In the genomic region with DNA sequence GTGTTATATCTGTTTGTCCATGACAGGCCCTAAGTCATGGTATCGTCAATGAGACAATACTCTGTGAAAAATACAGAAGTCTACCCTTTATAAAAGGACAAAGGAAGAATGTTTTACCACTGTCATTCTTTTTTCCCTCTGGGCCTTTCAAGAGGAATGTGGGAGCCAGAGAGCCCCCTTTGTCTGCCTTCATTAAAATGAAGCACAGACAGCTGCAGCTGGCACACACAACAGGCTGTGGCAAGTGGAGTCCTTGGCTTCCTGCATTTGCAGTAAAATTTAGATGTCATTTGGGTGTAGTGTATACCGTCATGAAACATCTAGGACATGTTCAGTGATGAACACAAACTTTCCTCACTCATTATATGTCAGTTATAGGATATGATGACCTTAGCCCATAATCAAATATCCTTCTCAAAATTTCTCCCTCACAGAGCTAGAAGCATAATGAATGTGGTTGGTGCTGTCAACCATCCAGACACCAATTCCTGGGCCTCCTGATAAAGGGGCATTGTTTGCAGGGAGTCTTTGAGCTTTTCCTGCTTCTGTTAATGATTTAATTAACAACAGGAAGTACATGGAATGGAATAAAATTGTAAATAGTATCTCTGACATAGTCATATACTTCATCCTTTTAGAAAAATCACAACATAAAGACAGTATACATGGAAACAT, we compare ENCODE assay signal across 19 cellular contexts.
A peak's percentile ranks its signal among the peaks of the same experiment; 100 is the strongest.
DNase-seq lines count a peak whose midpoint lies in the region; ATAC-seq and TF ChIP-seq lines count a peak whose summit lies in the region.
"Had no signal": no experiment of that assay in that cellular context is flagged by ENCODE, and none has a peak within 500 bp of the region (broad histone marks: within the 10 kb centered on the region; RNA-seq: fewer than 3 reads in every experiment).

No MANE protein-coding gene starts in this region.

- H3K4me1 Mint-ChIP-seq in WTC11 = peaks cover 39% of the 10 kb centered on the region

- peak overlapping the region; percentile 4 for H3K27ac ChIP-seq in stomach smooth muscle (ENCODE audit: low read length)
- H3K27ac ChIP-seq: BLaER1 treated with 17β-estradiol and CSF1 and Interleukin-3, amounts not matched to agents 10 nM and 100 nM; esophagus squamous epithelium; parathyroid adenoma; skin epidermis; uterus had no signal

- CTCF ChIA-PET in WTC11 (lab: Charles Lee) = no interaction called here

- DNase-seq in NCI-H1417 (lab: John Stamatoyannopoulos, UW) (peak; percentile 7 to 50 (median 10)), NCI-H1417 treated with DMSO at 0.1 percent for 48 hours (lab: John Stamatoyannopoulos, UW) (no peak), WTC11 (ENCODE audit: low spot score) (no peak), kidney tubule cell (ENCODE audit: low spot score) (peak; percentile 16), cerebellar nuclear complex (lab: John Stamatoyannopoulos, UW) (no peak), T-helper 1 cell (no peak)
- DNase-seq: 8988T; activated gamma-delta T cell; esophagus squamous epithelium; glutamatergic neuron; NCI-H187 treated with DMSO at 0.1 percent for 48 hours; NCI-H510A treated with DMSO at 0.1 percent for 48 hours; stimulated activated CD4-positive, alpha-beta T cell treated with anti-CD3 and anti-CD28 coated beads, Interleukin-4, amount 100 ng/mL, for 1 hour; uterus had no signal

- ATAC-seq in WTC11 (peak; percentile 67), HG03135 (IDR thresholded peaks at IDR 0.05; ENCODE audit: unreplicated experiment) (no peak)

- H3K9me3 Mint-ChIP-seq in WTC11 = no peaks in the 10 kb centered on the region

- no peaks in the 10 kb centered on the region for H3K9me3 ChIP-seq in stomach smooth muscle (ENCODE audit: control insufficient read depth in 2 of 2, low read length in 2 of 2)
- H3K9me3 ChIP-seq: BLaER1 treated with 17β-estradiol and CSF1 and Interleukin-3, amounts not matched to agents 10 nM and 100 nM; esophagus squamous epithelium; uterus had no signal

- peaks cover 17% of the 10 kb centered on the region for H3K36me3 Mint-ChIP-seq in WTC11

- H3K4me1 ChIP-seq in stomach smooth muscle (ENCODE audit: control insufficient read depth, insufficient read depth, low read length) = peaks cover 4% of the 10 kb centered on the region
- H3K4me1 ChIP-seq: uterus had no signal

- H3K27me3 ChIP-seq in stomach smooth muscle (ENCODE audit: control insufficient read depth in 1 of 2, insufficient read depth in 2 of 2, low read length in 2 of 2) = no peaks in the 10 kb centered on the region
- H3K27me3 ChIP-seq: BLaER1 treated with 17β-estradiol and CSF1 and Interleukin-3, amounts not matched to agents 10 nM and 100 nM; esophagus squamous epithelium; uterus had no signal

- H3K27me3 Mint-ChIP-seq in WTC11 (ENCODE audit: low read depth) = no peaks in the 10 kb centered on the region

- H3K27ac Mint-ChIP-seq in WTC11 = peak overlapping the region; percentile 68; the same call in 1 of the 2 replicates

- TF ChIP-seq CTCF in WTC11 (IDR thresholded peaks at IDR 0.05) = no peak

- peaks cover 11 to 17% of the 10 kb centered on the region in 2 donors for H3K36me3 ChIP-seq in stomach smooth muscle (ENCODE audit: control insufficient read depth in 2 of 2, insufficient read depth in 2 of 2, low read length in 2 of 2)
- H3K36me3 ChIP-seq: uterus had no signal

- no peak overlapping the region for H3K4me3 ChIP-seq in stomach smooth muscle (ENCODE audit: low read length in 2 of 2)
- H3K4me3 ChIP-seq: BLaER1 treated with 17β-estradiol and CSF1 and Interleukin-3, amounts not matched to agents 10 nM and 100 nM; esophagus squamous epithelium; skin epidermis; uterus had no signal

- no peak overlapping the region for H3K9ac ChIP-seq in stomach smooth muscle (ENCODE audit: low read length in 2 of 2)
- H3K9ac ChIP-seq: BLaER1 treated with 17β-estradiol and CSF1 and Interleukin-3, amounts not matched to agents 10 nM and 100 nM; parathyroid adenoma had no signal

- POLR2A ChIA-PET in WTC11 (lab: Charles Lee) = no interaction called here

- no peak overlapping the region for H3K4me3 Mint-ChIP-seq in WTC11

TF ChIP-seq in WTC11, 78 proteins besides CTCF, POLR2A, EP300 and RAD21:
- TF ChIP-seq ZNF317 (CRISPR knock-in tag; IDR thresholded peaks at IDR 0.05; ENCODE audit: borderline replicate concordance, low read depth) (no peak), ETV6 (CRISPR knock-in tag; IDR thresholded peaks at IDR 0.05) (no peak), KAT7 (CRISPR knock-in tag; IDR thresholded peaks at IDR 0.05; ENCODE audit: borderline replicate concordance) (no peak), ZNF232 (CRISPR knock-in tag; IDR thresholded peaks at IDR 0.05) (no peak), CREM (CRISPR knock-in tag; IDR thresholded peaks at IDR 0.05) (no peak), ESRRA (CRISPR knock-in tag; IDR thresholded peaks at IDR 0.05; ENCODE audit: borderline replicate concordance) (no peak)
- TF ChIP-seq, protein P1, sequence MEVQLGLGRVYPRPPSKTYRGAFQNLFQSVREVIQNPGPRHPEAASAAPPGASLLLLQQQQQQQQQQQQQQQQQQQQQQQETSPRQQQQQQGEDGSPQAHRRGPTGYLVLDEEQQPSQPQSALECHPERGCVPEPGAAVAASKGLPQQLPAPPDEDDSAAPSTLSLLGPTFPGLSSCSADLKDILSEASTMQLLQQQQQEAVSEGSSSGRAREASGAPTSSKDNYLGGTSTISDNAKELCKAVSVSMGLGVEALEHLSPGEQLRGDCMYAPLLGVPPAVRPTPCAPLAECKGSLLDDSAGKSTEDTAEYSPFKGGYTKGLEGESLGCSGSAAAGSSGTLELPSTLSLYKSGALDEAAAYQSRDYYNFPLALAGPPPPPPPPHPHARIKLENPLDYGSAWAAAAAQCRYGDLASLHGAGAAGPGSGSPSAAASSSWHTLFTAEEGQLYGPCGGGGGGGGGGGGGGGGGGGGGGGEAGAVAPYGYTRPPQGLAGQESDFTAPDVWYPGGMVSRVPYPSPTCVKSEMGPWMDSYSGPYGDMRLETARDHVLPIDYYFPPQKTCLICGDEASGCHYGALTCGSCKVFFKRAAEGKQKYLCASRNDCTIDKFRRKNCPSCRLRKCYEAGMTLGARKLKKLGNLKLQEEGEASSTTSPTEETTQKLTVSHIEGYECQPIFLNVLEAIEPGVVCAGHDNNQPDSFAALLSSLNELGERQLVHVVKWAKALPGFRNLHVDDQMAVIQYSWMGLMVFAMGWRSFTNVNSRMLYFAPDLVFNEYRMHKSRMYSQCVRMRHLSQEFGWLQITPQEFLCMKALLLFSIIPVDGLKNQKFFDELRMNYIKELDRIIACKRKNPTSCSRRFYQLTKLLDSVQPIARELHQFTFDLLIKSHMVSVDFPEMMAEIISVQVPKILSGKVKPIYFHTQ (CRISPR knock-in tag; IDR thresholded peaks at IDR 0.05) = no peak
- TF ChIP-seq, protein P2, sequence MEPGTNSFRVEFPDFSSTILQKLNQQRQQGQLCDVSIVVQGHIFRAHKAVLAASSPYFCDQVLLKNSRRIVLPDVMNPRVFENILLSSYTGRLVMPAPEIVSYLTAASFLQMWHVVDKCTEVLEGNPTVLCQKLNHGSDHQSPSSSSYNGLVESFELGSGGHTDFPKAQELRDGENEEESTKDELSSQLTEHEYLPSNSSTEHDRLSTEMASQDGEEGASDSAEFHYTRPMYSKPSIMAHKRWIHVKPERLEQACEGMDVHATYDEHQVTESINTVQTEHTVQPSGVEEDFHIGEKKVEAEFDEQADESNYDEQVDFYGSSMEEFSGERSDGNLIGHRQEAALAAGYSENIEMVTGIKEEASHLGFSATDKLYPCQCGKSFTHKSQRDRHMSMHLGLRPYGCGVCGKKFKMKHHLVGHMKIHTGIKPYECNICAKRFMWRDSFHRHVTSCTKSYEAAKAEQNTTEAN (CRISPR knock-in tag; IDR thresholded peaks at IDR 0.05) = no peak
- TF ChIP-seq, protein P3, sequence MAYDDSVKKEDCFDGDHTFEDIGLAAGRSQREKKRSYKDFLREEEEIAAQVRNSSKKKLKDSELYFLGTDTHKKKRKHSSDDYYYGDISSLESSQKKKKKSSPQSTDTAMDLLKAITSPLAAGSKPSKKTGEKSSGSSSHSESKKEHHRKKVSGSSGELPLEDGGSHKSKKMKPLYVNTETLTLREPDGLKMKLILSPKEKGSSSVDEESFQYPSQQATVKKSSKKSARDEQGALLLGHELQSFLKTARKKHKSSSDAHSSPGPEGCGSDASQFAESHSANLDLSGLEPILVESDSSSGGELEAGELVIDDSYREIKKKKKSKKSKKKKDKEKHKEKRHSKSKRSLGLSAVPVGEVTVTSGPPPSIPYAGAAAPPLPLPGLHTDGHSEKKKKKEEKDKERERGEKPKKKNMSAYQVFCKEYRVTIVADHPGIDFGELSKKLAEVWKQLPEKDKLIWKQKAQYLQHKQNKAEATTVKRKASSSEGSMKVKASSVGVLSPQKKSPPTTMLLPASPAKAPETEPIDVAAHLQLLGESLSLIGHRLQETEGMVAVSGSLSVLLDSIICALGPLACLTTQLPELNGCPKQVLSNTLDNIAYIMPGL (CRISPR knock-in tag; IDR thresholded peaks at IDR 0.05) = no peak

Comparison
In these comparisons a context has a peak if more than half of its experiments do, and no peak if none do; other contexts are left out.
1. DNase-seq: peak in NCI-H1417 (3 of 3) and kidney tubule cell (single experiment); none in NCI-H1417 treated with DMSO at 0.1 percent for 48 hours (single experiment), WTC11 (single experiment), cerebellar nuclear complex (0 of 2) and T-helper 1 cell (0 of 5).